8 cellular contexts compared by ENCODE assay signal in genomic region chr22:31495343-31495742, GRCh38. TPM values are rescaled to one million over a fixed set of nuclear protein-coding genes. Genes with fewer than 3 reads are reported as not detected.
DNase-seq lines count a peak whose midpoint lies in the region; ATAC-seq, FAIRE-seq and TF ChIP-seq lines count a peak whose summit lies in the region.

No MANE protein-coding gene starts in this region.

- H3K27me3 Mint-ChIP-seq in brain = peaks cover 8% of the 10 kb centered on the region

- WGBS in A549 (ENCODE audit: missing lambda C conversion rate) = 80% methylated on average over 15 of the region's 15 CpGs

- ATAC-seq in A549 (no peak), HG03097 (IDR thresholded peaks at IDR 0.05; ENCODE audit: low FRiP score, unreplicated experiment) (no peak), GM18909 (IDR thresholded peaks at IDR 0.05; ENCODE audit: poor library complexity, unreplicated experiment) (no peak), GM19395 (IDR thresholded peaks at IDR 0.05; ENCODE audit: unreplicated experiment) (no peak)

- DNase-seq in A549 (ENCODE audit: low read depth in 1 of 2, low spot score in 1 of 2) (no peak), NOMO-1 (lab: John Stamatoyannopoulos, UW; ENCODE audit: unreplicated experiment in 2 of 2) (no peak)

- H3K27me3 ChIP-seq in HUES48 (ENCODE audit: control insufficient read depth, insufficient read depth, low read length) (no peaks in the 10 kb centered on the region), mononuclear cell (ENCODE audit: insufficient read depth, low read length) (no peaks in the 10 kb centered on the region)

- TF ChIP-seq CTCF in A549 (IDR thresholded peaks at IDR 0.05) (no peak), brain (conservative IDR thresholded peaks at IDR 0.05) (no peak)

- TF ChIP-seq RAD21 in A549 (conservative IDR thresholded peaks at IDR 0.05 in 1 of 2, IDR thresholded peaks at IDR 0.05 in 1 of 2) = no peak

- no peak for FAIRE-seq in A549 (lab: Jason Lieb, UNC)

- peaks cover 22% of the 10 kb centered on the region for H3K36me3 Mint-ChIP-seq in brain

- H3K27ac Mint-ChIP-seq in brain = peak overlapping the region in 3 of 5 experiments; percentile 92 to 98 (median 96)

- no peak for TF ChIP-seq EP300 in A549 (IDR thresholded peaks at IDR 0.05)

- H3K4me2 ChIP-seq in A549 = peak overlapping the region; percentile 86

- POLR2A ChIA-PET in A549 (lab: Yijun Ruan, JAX) = interaction anchor here (1.1 kb wide), 1 partner anchor 148 kb away, joined by 3 read pairs; no protein-coding TSS in a partner anchor

- H3K27ac ChIP-seq in A549 = peak overlapping the region; percentile 85 to 92
- peak overlapping the region; percentile 88 for H3K27ac ChIP-seq in HUES48 (ENCODE audit: low read depth, low read length)

- peaks cover 35% of the 10 kb centered on the region for H3K4me1 Mint-ChIP-seq in brain

- H3K9me3 ChIP-seq in A549 (no peaks in the 10 kb centered on the region; the same call in 2 of the 3 replicates), HUES48 (ENCODE audit: control insufficient read depth, insufficient read depth, low read length) (no peaks in the 10 kb centered on the region), mononuclear cell (ENCODE audit: low read depth, low read length) (no peaks in the 10 kb centered on the region)

- H3K4me3 Mint-ChIP-seq in brain = peak overlapping the region; percentile 94 to 96 (median 95)

- no peak for TF ChIP-seq POLR2A in A549 (IDR thresholded peaks at IDR 0.05; ENCODE audit: low read length)

- no peaks in the 10 kb centered on the region for H3K36me3 ChIP-seq in HUES48 (ENCODE audit: control insufficient read depth, insufficient read depth, low read length)

- H3K4me3 ChIP-seq in A549 = peak overlapping the region; percentile 78
- H3K4me3 ChIP-seq in HUES48 (ENCODE audit: low read depth, low read length) = peak overlapping the region; percentile 85
- peak overlapping the region; percentile 69 for H3K4me3 ChIP-seq in mononuclear cell (ENCODE audit: low read length)

- H3K4me1 ChIP-seq in A549 (peaks cover 14% of the 10 kb centered on the region; the same call in 2 of the 3 replicates), HUES48 (ENCODE audit: control insufficient read depth, insufficient read depth, low read length) (peaks cover 22% of the 10 kb centered on the region), mononuclear cell (ENCODE audit: insufficient read depth, low read length) (peaks cover 54% of the 10 kb centered on the region)

- peaks cover 6 to 25% (median 10%) of the 10 kb centered on the region in 5 experiments for H3K9me3 Mint-ChIP-seq in brain

- H3K9ac ChIP-seq in HUES48 (ENCODE audit: low read depth, low read length) = no peak overlapping the region

- CTCF ChIA-PET in A549 (lab: Yijun Ruan, JAX) = no interaction called here

TF ChIP-seq in A549, 52 proteins besides CTCF, POLR2A, EP300 and RAD21:
- TF ChIP-seq ATOH8 (CRISPR knock-in tag; IDR thresholded peaks at IDR 0.05; ENCODE audit: low read depth) (no peak), KDM5A (IDR thresholded peaks at IDR 0.05) (no peak)

RNA-seq across cellular contexts. Expression of gene SFI1, which starts 1.0 kb away (rescaled TPM):
- polyA plus RNA-seq in A549 (2011; rRNA removed) (6.8 and 11.0 TPM in 2 replicates), A549 (2017; fragmentation: RNase III; extraction: RNeasy Plus Mini Kit Qiagen cat#74134 plus additional on column Dnase treatment) (16.1 to 18.4 TPM (median 17.9 TPM) in 3 replicates), brain (ENCODE audit: insufficient read depth, low read depth, low replicate concordance) (11.4 TPM)
- polyA plus RNA-seq in A549 (2012; cell fraction: cytosol; rRNA removed) = 12.8 and 14.7 TPM in 2 replicates
- polyA plus RNA-seq in A549 (2012; cell fraction: nucleus; rRNA removed) = 104 and 121 TPM in 2 replicates
- polyA minus RNA-seq in A549 (2011; rRNA and poly(A)+ RNA removed) = 18.2 and 21.0 TPM in 2 replicates
- total RNA-seq in mononuclear cell = 63.2 TPM

RNA-seq across cellular contexts. Expression of gene EIF4ENIF1, which starts 5.7 kb away (rescaled TPM):
- polyA plus RNA-seq in A549 (2011; rRNA removed) = 14.5 and 15.5 TPM in 2 replicates
- 8.4 and 12.2 TPM in 2 replicates for polyA plus RNA-seq in A549 (2012; cell fraction: cytosol; rRNA removed)
- polyA plus RNA-seq in A549 (2012; cell fraction: nucleus; rRNA removed) = 15.9 and 16.6 TPM in 2 replicates
- 10.3 to 11.8 TPM (median 11.6 TPM) in 3 replicates for polyA plus RNA-seq in A549 (2017; fragmentation: RNase III; extraction: RNeasy Plus Mini Kit Qiagen cat#74134 plus additional on column Dnase treatment)
- polyA minus RNA-seq in A549 (2011; rRNA and poly(A)+ RNA removed) = 15.3 and 18.1 TPM in 2 replicates
- 21.9 TPM for polyA plus RNA-seq in brain (ENCODE audit: insufficient read depth, low read depth, low replicate concordance)
- total RNA-seq in mononuclear cell = 21.9 TPM
